8 cellular contexts compared by ENCODE assay signal in the genomic region with DNA sequence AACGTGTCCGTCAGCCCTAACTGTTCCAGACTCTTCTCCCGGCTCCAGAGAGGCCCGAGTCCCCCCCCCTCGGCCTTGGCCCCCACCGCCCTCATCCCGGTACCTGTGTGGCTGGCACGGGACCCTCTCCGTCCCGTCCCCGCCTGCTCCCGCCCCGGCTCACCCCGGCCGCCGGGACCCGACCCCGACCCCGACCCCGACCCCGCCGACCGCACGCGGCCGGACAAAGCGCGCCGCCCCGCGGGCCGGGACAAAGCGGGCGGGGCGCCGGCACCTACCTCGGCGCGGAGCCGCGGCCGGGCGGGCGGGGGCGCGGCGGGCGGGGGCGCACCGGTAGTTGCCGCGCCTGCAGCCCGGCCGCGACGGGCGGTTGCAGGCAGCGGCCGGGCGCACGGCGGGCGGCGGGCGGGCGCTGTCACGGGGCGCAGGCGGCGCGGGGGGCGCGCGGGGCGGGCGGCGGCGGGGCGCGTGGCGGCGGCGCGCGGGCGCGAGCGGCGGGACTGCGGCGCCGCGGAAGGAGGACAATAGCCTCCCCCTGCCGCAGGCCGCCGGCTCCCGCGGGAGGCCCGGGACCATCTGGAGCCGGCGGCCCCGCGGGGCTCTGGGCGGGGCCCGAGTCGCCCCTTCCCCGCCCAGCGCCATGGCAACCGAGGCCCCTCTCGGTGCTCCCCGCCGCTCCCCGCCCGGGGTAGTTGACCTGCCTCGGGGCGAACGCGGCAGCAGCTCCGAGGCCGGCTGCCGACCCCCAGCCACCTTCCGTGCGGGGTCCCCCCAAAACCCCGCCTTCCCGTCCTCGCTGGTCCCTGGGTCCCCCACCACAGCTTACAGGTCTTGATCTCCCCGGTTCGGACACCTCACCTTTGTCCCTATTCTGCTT. TPM values are rescaled to one million over a fixed set of nuclear protein-coding genes. Genes with fewer than 3 reads are reported as not detected.
DNase-seq lines count a peak whose midpoint lies in the region; ATAC-seq, FAIRE-seq and TF ChIP-seq lines count a peak whose summit lies in the region.

No MANE protein-coding gene starts in this region.

- DNase-seq in LoVo (ENCODE audit: low spot score) (peak; percentile 28), bronchial epithelial cell (ENCODE audit: low read depth) (no peak), mesenchymal stem cell (no peak), DMS153 (lab: John Stamatoyannopoulos, UW) (no peak), CD1c-positive myeloid dendritic cell (ENCODE audit: extremely low spot score) (no peak), dedifferentiated amniotic fluid mesenchymal stem cell (ENCODE audit: extremely low spot score) (no peak)

- H3K23ac ChIP-seq in mesenchymal stem cell (ENCODE audit: low read length in 2 of 2), result no peak overlapping the region

- peak overlapping the region; percentile 81 for H3K4me2 ChIP-seq in DOHH2 (ENCODE audit: low read length)
- H3K4me2 ChIP-seq in mesenchymal stem cell (ENCODE audit: low read length, poor library complexity, severe bottlenecking), result peak overlapping the region; percentile 90

- H2BK15ac ChIP-seq in mesenchymal stem cell (ENCODE audit: low read depth, poor library complexity, severe bottlenecking), result no peak overlapping the region

- H3K9me3 ChIP-seq in DOHH2 (ENCODE audit: control insufficient read depth, insufficient read depth, low read length) (no peaks in the 10 kb centered on the region), mesenchymal stem cell (ENCODE audit: control insufficient read depth, low read length) (no peaks in the 10 kb centered on the region)

- no peaks in the 10 kb centered on the region for H4K20me1 ChIP-seq in DOHH2 (ENCODE audit: control insufficient read depth, insufficient read depth, low read depth, low read length)

- H3K4ac ChIP-seq in mesenchymal stem cell (ENCODE audit: low read depth in 1 of 2, low read length in 2 of 2), result no peak overlapping the region

- H3K27ac ChIP-seq in DOHH2 (ENCODE audit: low read depth, low read length) (no peak overlapping the region), mesenchymal stem cell (ENCODE audit: low read length, poor library complexity, severe bottlenecking) (peak overlapping the region; percentile 47)

- H3K4me3 ChIP-seq in DOHH2 (ENCODE audit: low read length) (peak overlapping the region; percentile 76), bronchial epithelial cell (ENCODE audit: low read depth, low read length) (peak overlapping the region; percentile 65), mesenchymal stem cell (ENCODE audit: insufficient read depth in 1 of 2, low read depth in 1 of 2, low read length in 2 of 2) (peak overlapping the region; percentile 71 to 77)

- H4K91ac ChIP-seq in mesenchymal stem cell (ENCODE audit: low read length), result no peak overlapping the region

- peak overlapping the region; percentile 61 for H2BK5ac ChIP-seq in mesenchymal stem cell (ENCODE audit: low read depth, low read length, poor library complexity, severe bottlenecking)

- TF ChIP-seq CTCF in DOHH2 (IDR thresholded peaks at IDR 0.05; ENCODE audit: low read depth, low read length, poor library complexity, severe bottlenecking) (no peak), bronchial epithelial cell (IDR thresholded peaks at IDR 0.05; ENCODE audit: insufficient read depth, low read length, severe bottlenecking) (no peak)

- H3K4me1 ChIP-seq in DOHH2 (ENCODE audit: control insufficient read depth, low read length) (peaks cover 40% of the 10 kb centered on the region), mesenchymal stem cell (ENCODE audit: control insufficient read depth, insufficient read depth, low read depth, low read length) (peaks cover 23% of the 10 kb centered on the region)

- no peak for ATAC-seq in GM19455 (IDR thresholded peaks at IDR 0.05; ENCODE audit: unreplicated experiment)

- peaks cover 3% of the 10 kb centered on the region for H3K79me1 ChIP-seq in mesenchymal stem cell (replicated peaks; ENCODE audit: low read length, poor library complexity, severe bottlenecking)

- peaks cover 6% of the 10 kb centered on the region; the same call in 1 of the 2 replicates for H3F3A ChIP-seq in DOHH2 (ENCODE audit: control insufficient read depth, insufficient read depth)

- peak overlapping the region; percentile 36 for H3K9ac ChIP-seq in mesenchymal stem cell (ENCODE audit: low read length)

- no peak overlapping the region for H2AK5ac ChIP-seq in mesenchymal stem cell (ENCODE audit: low read length, severe bottlenecking)

- peak overlapping the region; percentile 21 for H4K8ac ChIP-seq in mesenchymal stem cell (ENCODE audit: low read length)

- no peaks in the 10 kb centered on the region for H3K9me2 ChIP-seq in DOHH2 (replicated peaks; ENCODE audit: control insufficient read depth, low read length)

- H3K79me2 ChIP-seq in DOHH2 (ENCODE audit: control insufficient read depth, low read length), result peaks cover 35% of the 10 kb centered on the region

- H3K14ac ChIP-seq in mesenchymal stem cell (ENCODE audit: low read length in 2 of 2), result no peak overlapping the region

- H2AFZ ChIP-seq in mesenchymal stem cell (ENCODE audit: low read depth, low read length), result no peak overlapping the region

- H2BK120ac ChIP-seq in mesenchymal stem cell (ENCODE audit: low read depth, low read length), result no peak overlapping the region

- no peak overlapping the region for H3K18ac ChIP-seq in mesenchymal stem cell (ENCODE audit: low read depth in 1 of 2, low read length in 2 of 2)

- H3K27me3 ChIP-seq in DOHH2 (ENCODE audit: control insufficient read depth, low read length) (peaks cover 3% of the 10 kb centered on the region; the same call in 1 of the 2 replicates), bronchial epithelial cell (ENCODE audit: control insufficient read depth, insufficient read depth, low read length) (no peaks in the 10 kb centered on the region), mesenchymal stem cell (ENCODE audit: control insufficient read depth in 1 of 2, insufficient read depth in 1 of 2, low read length in 2 of 2) (peaks cover 3 to 70% of the 10 kb centered on the region in 2 experiments)

- H3K36me3 ChIP-seq in DOHH2 (ENCODE audit: control insufficient read depth, low read length), result peaks cover 6% of the 10 kb centered on the region; the same call in 1 of the 2 replicates
- peaks cover 3% of the 10 kb centered on the region for H3K36me3 ChIP-seq in bronchial epithelial cell (ENCODE audit: control insufficient read depth, insufficient read depth, low read length)
- no peaks in the 10 kb centered on the region for H3K36me3 ChIP-seq in mesenchymal stem cell (ENCODE audit: control insufficient read depth in 1 of 2, insufficient read depth in 2 of 2, low read depth in 1 of 2, low read length in 2 of 2)

- FAIRE-seq in bronchial epithelial cell (lab: Jason Lieb, UNC), result no peak

- peak overlapping the region in 1 of 2 experiments; percentile 29 for H2BK12ac ChIP-seq in mesenchymal stem cell (ENCODE audit: low read length in 2 of 2)

- WGBS in mesenchymal stem cell, result 2% methylated on average over 40 of the region's 128 CpGs

RNA-seq across cellular contexts. Expression of a gene that starts 0.9 kb away (rescaled TPM):
- total RNA-seq in bronchial epithelial cell, result 38.7 and 67.3 TPM in 2 replicates
- 0.14 TPM for polyA plus RNA-seq in mesenchymal stem cell (2013, experiment 1 of 2)
- 0.10 TPM for polyA plus RNA-seq in mesenchymal stem cell (2013, experiment 2 of 2)

RNA-seq across cellular contexts. Expression of a gene that starts 50.4 kb away (rescaled TPM):
- total RNA-seq in bronchial epithelial cell, result 13.4 and 15.7 TPM in 2 replicates
- 20.3 TPM for polyA plus RNA-seq in mesenchymal stem cell (2013, experiment 1 of 2)
- 19.6 TPM for polyA plus RNA-seq in mesenchymal stem cell (2013, experiment 2 of 2)
